ENCODE assay signal across 1 cellular context in genomic region chr4:76655566-76656479, GRCh38.
TF ChIP-seq lines count a peak whose summit lies in the region.

No MANE protein-coding gene starts in this region.

TF ChIP-seq in HCT116, 20 proteins besides CTCF, POLR2A, EP300 and RAD21 (continued from another document):
- TF ChIP-seq MAX (IDR thresholded peaks at IDR 0.05) (no peak), ZNF274 (IDR thresholded peaks at IDR 0.05; ENCODE audit: low read depth, low read length) (no peak), POLR2AphosphoS5 (IDR thresholded peaks at IDR 0.05; ENCODE audit: low read depth, low read length) (no peak), REST (IDR thresholded peaks at IDR 0.05; ENCODE audit: low read depth) (no peak), CBX3 (IDR thresholded peaks at IDR 0.05; ENCODE audit: low read depth) (no peak), ELF1 (IDR thresholded peaks at IDR 0.05; ENCODE audit: borderline replicate concordance, low read depth) (no peak), SP1 (IDR thresholded peaks at IDR 0.05; ENCODE audit: low read depth) (no peak), ZFX (IDR thresholded peaks at IDR 0.05) (no peak), EZH2phosphoT487 (IDR thresholded peaks at IDR 0.05; ENCODE audit: borderline replicate concordance) (no peak)
